1 cellular context compared by ENCODE assay signal in genomic region chr12:49389092-49389703, GRCh38.
TF ChIP-seq lines count a peak whose summit lies in the region.

No MANE protein-coding gene starts in this region.

TF ChIP-seq in H1, 55 proteins besides CTCF, POLR2A, EP300 and RAD21 (continued from another document):
- TF ChIP-seq CHD7 (IDR thresholded peaks at IDR 0.05; ENCODE audit: insufficient replicate concordance, low read length) (no peak), ASH2L (IDR thresholded peaks at IDR 0.05; ENCODE audit: low read length) (peak; percentile 35), BACH1 (IDR thresholded peaks at IDR 0.05; ENCODE audit: low read length) (peak; percentile 68), CHD2 (IDR thresholded peaks at IDR 0.05; ENCODE audit: low read length) (peak; percentile 83), JUN (IDR thresholded peaks at IDR 0.05; ENCODE audit: low read depth, low read length) (no peak), MAFK (IDR thresholded peaks at IDR 0.05; ENCODE audit: low read depth, low read length) (no peak), FOSL1 (IDR thresholded peaks at IDR 0.05; ENCODE audit: insufficient read depth, low read depth, low read length) (no peak), RBBP5 (IDR thresholded peaks at IDR 0.05; ENCODE audit: borderline replicate concordance, low read depth, low read length) (no peak; the same call in 1 of the 2 replicates), TAF7 (optimal IDR thresholded peaks at IDR 0.05; ENCODE audit: borderline replicate concordance, low read depth, low read length) (peak; percentile 18), TBP (IDR thresholded peaks at IDR 0.05; ENCODE audit: low read depth, low read length) (peak; percentile 42; the same call in 1 of the 2 replicates), MAX (IDR thresholded peaks at IDR 0.05) (0 out of 2 replicates have a peak, but pooled peaks have one; percentile 29), CREB1 (IDR thresholded peaks at IDR 0.05) (peak; percentile 49), SP4 (IDR thresholded peaks at IDR 0.05; ENCODE audit: low read length) (no peak), SP1 (IDR thresholded peaks at IDR 0.05; ENCODE audit: low read depth, low read length) (no peak), YY1 (IDR thresholded peaks at IDR 0.05; ENCODE audit: low read depth, low read length) (no peak), TCF12 (IDR thresholded peaks at IDR 0.05; ENCODE audit: low read depth, low read length) (no peak), PHF8 (conservative IDR thresholded peaks at IDR 0.05; ENCODE audit: low read depth, low read length) (no peak)
TF ChIP-seq in H1: peak in this region for 8.
